11 cellular contexts compared by ENCODE assay signal in genomic region chr9:115198018-115198417, GRCh38.
DNase-seq lines count a peak whose midpoint lies in the region; ATAC-seq and TF ChIP-seq lines count a peak whose summit lies in the region.
"Had no signal": no experiment of that assay in that cellular context is flagged by ENCODE, and none has a peak within 500 bp of the region (broad histone marks: within the 10 kb centered on the region; RNA-seq: fewer than 3 reads in every experiment).

No MANE protein-coding gene starts in this region.

- H3K4me1 ChIP-seq in HCT116 (ENCODE audit: control insufficient read depth in 1 of 2, insufficient read depth in 2 of 2, low read length in 2 of 2): peaks cover 0 to 6% of the 10 kb centered on the region in 2 experiments; a peak in 1 of 4 replicates
- no peaks in the 10 kb centered on the region for H3K4me1 ChIP-seq in left ventricle myocardium inferior

- H3K36me3 ChIP-seq in HCT116 (ENCODE audit: control insufficient read depth in 1 of 2, insufficient read depth in 2 of 2, low read length in 2 of 2) (no peaks in the 10 kb centered on the region), left ventricle myocardium inferior (no peaks in the 10 kb centered on the region)

- intact Hi-C loops in HCT116 (cut with micrococcal nuclease) (no loop called here), left ventricle myocardium inferior (cut with micrococcal nuclease) (no loop called here), sciatic nerve (cut with DNase I) (no loop called here)

- H3K9me3 ChIP-seq in HCT116 (ENCODE audit: control insufficient read depth in 1 of 2, insufficient read depth in 1 of 2, low read depth in 1 of 2, low read length in 2 of 2) (no peaks in the 10 kb centered on the region), left ventricle myocardium inferior (replicated peaks) (peaks cover 9% of the 10 kb centered on the region)

- TF ChIP-seq RAD21 in HCT116 (IDR thresholded peaks at IDR 0.05; ENCODE audit: low read depth): no peak

- POLR2A ChIA-PET in HCT116 (lab: Charles Lee): no interaction called here

- H4K20me1 ChIP-seq in HCT116 (ENCODE audit: insufficient read depth): no peaks in the 10 kb centered on the region

- H3K9me2 ChIP-seq in HCT116 (ENCODE audit: insufficient read depth): no peaks in the 10 kb centered on the region

- no peak overlapping the region for H3K9ac ChIP-seq in HCT116 (ENCODE audit: low read length)

- H3K4me3 ChIP-seq in HCT116 (replicated peaks in 1 of 2; ENCODE audit: low read depth in 1 of 2, low read length in 2 of 2): no peak overlapping the region
- no peak overlapping the region for H3K4me3 ChIP-seq in left ventricle myocardium inferior

- H3K79me2 ChIP-seq in HCT116 (ENCODE audit: insufficient read depth, low read length): no peaks in the 10 kb centered on the region

- H3K27ac ChIP-seq in HCT116 (ENCODE audit: low read depth, low read length) (no peak overlapping the region), left ventricle myocardium inferior (replicated peaks) (no peak overlapping the region)
- H3K27ac ChIP-seq: RWPE1 had no signal

- H3K4me2 ChIP-seq in HCT116 (ENCODE audit: low read length): no peak overlapping the region

- no TSS peak for BruUV-seq in HCT116 (replicated peaks; lab: Mats Ljungman, UMichigan)

- ATAC-seq in HCT116 (peak; percentile 58), SK-N-SH treated with all-trans-retinoic acid at 6 μM for 48 hours (peak; percentile 64), sciatic nerve (peak; percentile 42)
- ATAC-seq: activated naive CD4-positive, alpha-beta T cell treated with anti-CD3 and anti-CD28 coated beads, Interleukin-2, amount 50 U/mL, for 72 hours had no signal

- TF ChIP-seq POLR2A in HCT116 (IDR thresholded peaks at IDR 0.05; ENCODE audit: borderline replicate concordance, extremely low read depth, insufficient read depth, insufficient read length): no peak

- TF ChIP-seq CTCF in HCT116 (IDR thresholded peaks at IDR 0.05 in 2 of 3, conservative IDR thresholded peaks at IDR 0.05 in 1 of 3; ENCODE audit: borderline replicate concordance in 1 of 3, insufficient read depth in 1 of 3, low read depth in 2 of 3, low read length in 2 of 3) (no peak), left ventricle myocardium inferior (IDR thresholded peaks at IDR 0.05; ENCODE audit: borderline replicate concordance) (no peak)

- CTCF ChIA-PET in HCT116 (lab: Charles Lee): no interaction called here

- H2AFZ ChIP-seq in HCT116 (ENCODE audit: low read depth, low read length, poor library complexity, severe bottlenecking): peak overlapping the region; percentile 39

- H3K27me3 ChIP-seq in HCT116 (ENCODE audit: insufficient read depth, low read length): peaks cover 12% of the 10 kb centered on the region; the same call in 1 of the 2 replicates
- H3K27me3 ChIP-seq in left ventricle myocardium inferior (ENCODE audit: low read depth): peaks cover 12% of the 10 kb centered on the region

- DNase-seq in HCT116 (ENCODE audit: low read depth, low spot score) (no peak), left ventricle myocardium inferior (peak; percentile 28), sciatic nerve (ENCODE audit: low spot score) (no peak), cerebellar nuclear complex (lab: John Stamatoyannopoulos, UW) (no peak), DMS153 treated with DMSO at 0.1 percent for 48 hours (lab: John Stamatoyannopoulos, UW; ENCODE audit: unreplicated experiment) (no peak)
- no peak for DNase-seq in activated CD4-positive, alpha-beta T cell treated with anti-CD3 and anti-CD28 coated beads for 1 hour
- no peak for DNase-seq in stimulated activated CD4-positive, alpha-beta T cell treated with anti-CD3 and anti-CD28 coated beads, Interleukin-4, amount 100 ng/mL, for 24 hours
- DNase-seq: DMS79 had no signal

- RAD21 ChIA-PET in HCT116 (lab: Charles Lee; ENCODE audit: low non-redundant PET in 1 of 2, low total read pairs in 2 of 2, uncharacterized antibody in 2 of 2, unreplicated experiment in 2 of 2): no interaction called here

TF ChIP-seq in HCT116, 20 proteins besides CTCF, POLR2A, EP300 and RAD21 (continues in another document):
- no peak for TF ChIP-seq EZH2phosphoT487 (IDR thresholded peaks at IDR 0.05; ENCODE audit: borderline replicate concordance)
- no peak for TF ChIP-seq FOSL1 (IDR thresholded peaks at IDR 0.05; ENCODE audit: low read depth)
- no peak for TF ChIP-seq CBX3 (IDR thresholded peaks at IDR 0.05; ENCODE audit: low read depth)
- TF ChIP-seq YY1 (IDR thresholded peaks at IDR 0.05; ENCODE audit: extremely low read depth, insufficient replicate concordance, low read depth, low read length): no peak
- TF ChIP-seq SP1 (IDR thresholded peaks at IDR 0.05; ENCODE audit: low read depth): no peak
- TF ChIP-seq MAX (IDR thresholded peaks at IDR 0.05): no peak
- no peak for TF ChIP-seq ZNF274 (IDR thresholded peaks at IDR 0.05; ENCODE audit: low read depth, low read length)
- no peak for TF ChIP-seq SRF (IDR thresholded peaks at IDR 0.05; ENCODE audit: low read depth)
- no peak for TF ChIP-seq JUND (IDR thresholded peaks at IDR 0.05)
- no peak for TF ChIP-seq EGR1 (IDR thresholded peaks at IDR 0.05; ENCODE audit: low read depth)
- TF ChIP-seq ZBTB33 (IDR thresholded peaks at IDR 0.05; ENCODE audit: extremely low read depth, insufficient replicate concordance, low read length): no peak

TF ChIP-seq in SK-N-SH treated with all-trans-retinoic acid at 6 μM for 48 hours, 23 proteins besides CTCF, POLR2A, EP300 and RAD21:
- TF ChIP-seq TCF4 (CRISPR knock-in tag; IDR thresholded peaks at IDR 0.05; ENCODE audit: borderline replicate concordance) (no peak), ZFP3 (CRISPR knock-in tag; IDR thresholded peaks at IDR 0.05) (peak; percentile 66; the same call in 1 of the 2 replicates), PATZ1 (CRISPR knock-in tag; IDR thresholded peaks at IDR 0.05; ENCODE audit: borderline replicate concordance) (no peak), RARB (CRISPR knock-in tag; IDR thresholded peaks at IDR 0.05) (no peak)
TF ChIP-seq in SK-N-SH treated with all-trans-retinoic acid at 6 μM for 48 hours: peak in this region for 1.
